ENCODE assay signal across 24 cellular contexts in the genomic region with DNA sequence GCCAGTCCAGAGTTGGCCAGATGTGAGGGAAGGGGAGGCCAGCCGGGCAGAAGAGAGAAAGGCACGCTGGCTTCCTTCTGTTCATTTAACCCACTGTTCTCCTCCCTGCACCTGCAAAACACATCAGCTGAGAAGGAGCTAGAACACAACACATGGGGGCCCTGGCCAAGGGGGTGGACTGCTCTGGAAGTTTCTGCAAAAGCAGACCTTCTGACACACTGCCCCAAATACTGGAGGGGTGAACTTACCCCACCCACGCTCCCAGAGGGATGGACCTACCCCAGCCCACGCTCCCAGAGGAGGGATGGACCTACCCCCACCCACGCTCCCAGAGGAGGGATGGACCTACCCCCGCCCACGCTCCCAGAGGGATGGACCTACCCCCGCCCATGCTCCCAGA.
"Had no signal": no experiment of that assay in that cellular context is flagged by ENCODE, and none has a peak within 500 bp of the region (broad histone marks: within the 10 kb centered on the region; RNA-seq: fewer than 3 reads in every experiment).

No MANE protein-coding gene starts in this region.

- H3K4me2 ChIP-seq: neural progenitor cell had no signal

- H3K27me3 ChIP-seq: left lung, pancreas, transverse colon had no signal

- H3K4me1 Mint-ChIP-seq: memory B cell had no signal

- H2AFZ ChIP-seq: neural progenitor cell had no signal

- H3K4me3 Mint-ChIP-seq: effector memory CD8-positive, alpha-beta T cell; memory B cell; natural killer cell treated with Interleukin-12 subunit alpha and Interleukin-12 subunit beta and Interleukin-15 and Interleukin-18, amount 100 ng/mL, for 72 hours; neural progenitor cell; stimulated activated naive B cell treated with anti-CD40 and anti-IgM and Interleukin-4, amounts not matched to agents 10 μg/mL and 1 μg/mL and 100 μg/mL, for 72 hours; stimulated activated naive CD8-positive, alpha-beta T cell treated with anti-CD3 and anti-CD28 coated beads, Interleukin-15, amount 100 ng/mL, for 72 hours had no signal

- H3K27ac ChIP-seq: esophagus squamous epithelium, gastroesophageal sphincter, left lung, lower lobe of right lung, neural progenitor cell, psoas muscle, spleen, thoracic aorta, transverse colon had no signal

- H3K9ac ChIP-seq: neural progenitor cell had no signal

- H3K9me3 ChIP-seq: esophagus squamous epithelium, left lung, lower lobe of right lung, pancreas, psoas muscle, thoracic aorta, transverse colon had no signal

- H3K36me3 Mint-ChIP-seq: memory B cell; natural killer cell treated with Interleukin-12 subunit alpha and Interleukin-12 subunit beta and Interleukin-15 and Interleukin-18, amount 100 ng/mL, for 72 hours; neural progenitor cell had no signal

- H3K4me1 ChIP-seq: gastroesophageal sphincter, left lung, neural progenitor cell, psoas muscle, spleen, transverse colon had no signal

- ATAC-seq: effector memory CD8-positive, alpha-beta T cell; gastroesophageal sphincter; left lung; lower lobe of right lung; psoas muscle; sciatic nerve; stimulated activated naive B cell treated with anti-CD40 and anti-IgM and Interleukin-4, amounts not matched to agents 10 μg/mL and 1 μg/mL and 100 μg/mL, for 72 hours; stimulated activated naive CD8-positive, alpha-beta T cell treated with anti-CD3 and anti-CD28 coated beads, Interleukin-15, amount 100 ng/mL, for 72 hours had no signal

- DNase-seq: effector memory CD8-positive, alpha-beta T cell; esophagus squamous epithelium; glutamatergic neuron; islet precursor cell; left lung; lower lobe of right lung; midbrain; occipital lobe; pancreas; psoas muscle; retina; spleen; stimulated activated CD4-positive, alpha-beta T cell treated with anti-CD3 and anti-CD28 coated beads, Interleukin-15, amount 100 ng/mL, for 24 hours; stimulated activated CD4-positive, alpha-beta T cell treated with anti-CD3 and anti-CD28 coated beads, Interleukin-1b, Interleukin-23, amount 100 ng/mL, for 48 hours; stimulated activated CD4-positive, alpha-beta T cell treated with anti-CD3 and anti-CD28 coated beads, Interleukin-4, amount 100 ng/mL, for 24 hours; stimulated activated naive B cell treated with anti-CD40 and anti-IgM and Interleukin-4, amounts not matched to agents 10 μg/mL and 1 μg/mL and 100 μg/mL, for 72 hours; stimulated activated naive CD8-positive, alpha-beta T cell treated with anti-CD3 and anti-CD28 coated beads, Interleukin-15, amount 100 ng/mL, for 72 hours; transverse colon had no signal

- H3K4me3 ChIP-seq: esophagus squamous epithelium, gastroesophageal sphincter, left lung, lower lobe of right lung, neural progenitor cell, pancreas, psoas muscle, spleen, thoracic aorta, transverse colon had no signal

- H3K27ac Mint-ChIP-seq: effector memory CD8-positive, alpha-beta T cell; memory B cell; natural killer cell treated with Interleukin-12 subunit alpha and Interleukin-12 subunit beta and Interleukin-15 and Interleukin-18, amount 100 ng/mL, for 72 hours; neural progenitor cell; stimulated activated naive B cell treated with anti-CD40 and anti-IgM and Interleukin-4, amounts not matched to agents 10 μg/mL and 1 μg/mL and 100 μg/mL, for 72 hours; stimulated activated naive CD8-positive, alpha-beta T cell treated with anti-CD3 and anti-CD28 coated beads, Interleukin-15, amount 100 ng/mL, for 72 hours had no signal

- H3K36me3 ChIP-seq: esophagus squamous epithelium, gastroesophageal sphincter, left lung, lower lobe of right lung, neural progenitor cell, pancreas, spleen, thoracic aorta, transverse colon had no signal

- H3K9me3 Mint-ChIP-seq: natural killer cell treated with Interleukin-12 subunit alpha and Interleukin-12 subunit beta and Interleukin-15 and Interleukin-18, amount 100 ng/mL, for 72 hours; stimulated activated naive CD8-positive, alpha-beta T cell treated with anti-CD3 and anti-CD28 coated beads, Interleukin-15, amount 100 ng/mL, for 72 hours had no signal

- FAIRE-seq: pancreas had no signal
